ENCODE assay signal across 16 cellular contexts in the genomic region with DNA sequence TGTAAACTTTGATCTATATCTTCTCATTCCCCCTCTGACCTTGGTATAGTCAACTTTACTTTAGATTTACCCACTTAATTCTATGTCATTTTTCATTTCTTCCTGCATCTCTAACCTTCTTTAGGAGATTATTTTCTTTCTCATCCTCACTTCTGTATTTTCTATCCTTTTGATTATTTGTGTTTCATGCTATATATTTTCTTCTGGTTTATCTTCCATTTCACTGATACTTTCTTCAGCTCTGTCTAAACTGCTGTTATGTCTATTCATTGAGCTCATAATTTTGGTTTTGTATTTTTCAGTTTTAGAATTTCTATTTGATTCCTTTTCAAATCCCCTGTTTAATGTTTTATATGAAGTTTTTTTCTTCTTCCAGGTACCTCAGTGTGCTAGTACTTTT.
A peak's percentile ranks its signal among the peaks of the same experiment; 100 is the strongest.
DNase-seq lines count a peak whose midpoint lies in the region; FAIRE-seq and TF ChIP-seq lines count a peak whose summit lies in the region.
"Had no signal": no experiment of that assay in that cellular context is flagged by ENCODE, and none has a peak within 500 bp of the region (broad histone marks: within the 10 kb centered on the region; RNA-seq: fewer than 3 reads in every experiment).

No MANE protein-coding gene starts in this region.

- no peak for TF ChIP-seq CTCF in HEK293 (tag by site-specific recombination; IDR thresholded peaks at IDR 0.05)
- TF ChIP-seq CTCF in chondrocyte (IDR thresholded peaks at IDR 0.05) = no peak

- H3K36me3 ChIP-seq in HEK293 (ENCODE audit: control insufficient read depth in 2 of 2, insufficient read depth in 1 of 2, low read length in 2 of 2) = no peaks in the 10 kb centered on the region

- H3K9me3 ChIP-seq in HEK293 (ENCODE audit: control insufficient read depth, insufficient read depth, low read depth, low read length) = no peaks in the 10 kb centered on the region

- peaks cover 26% of the 10 kb centered on the region for H3K9me3 Mint-ChIP-seq in chondrocyte (ENCODE audit: low read depth)

- H3K27ac ChIP-seq in HEK293 (ENCODE audit: extremely low read depth, low read depth, low read length) = no peak overlapping the region
- H3K27ac ChIP-seq: GM23248 had no signal

- POLR2A ChIA-PET in HEK293 (lab: Yijun Ruan, JAX) = no interaction called here

- H3K4me1 Mint-ChIP-seq in chondrocyte (ENCODE audit: low read depth) = peaks cover 19% of the 10 kb centered on the region
- H3K4me1 Mint-ChIP-seq: CD4-positive, alpha-beta memory T cell had no signal

- no peak overlapping the region for H3K4me3 ChIP-seq in HEK293 (ENCODE audit: low read depth, low read length)
- H3K4me3 ChIP-seq: GM12878, GM23248 had no signal

- peak overlapping the region; percentile 34 for H3K27ac Mint-ChIP-seq in chondrocyte (ENCODE audit: unreplicated experiment)
- H3K27ac Mint-ChIP-seq: H9 had no signal

- peaks cover 4% of the 10 kb centered on the region for H3K36me3 Mint-ChIP-seq in chondrocyte (ENCODE audit: low read depth)
- H3K36me3 Mint-ChIP-seq: CD4-positive, alpha-beta memory T cell had no signal

- CTCF ChIA-PET in HEK293 (lab: Yijun Ruan, JAX) = interaction anchor here (1.1 to 2.0 kb wide), 2 partner anchors 12 to 13 kb away, joined by 4 to 7 read pairs; no protein-coding TSS in a partner anchor

- no peaks in the 10 kb centered on the region for H3K4me1 ChIP-seq in HEK293 (ENCODE audit: control insufficient read depth, insufficient read depth, low read length)
- H3K4me1 ChIP-seq: Caco-2 had no signal

- no peak for DNase-seq in chondrocyte (ENCODE audit: low spot score)
- no peak for DNase-seq in medulla oblongata (ENCODE audit: extremely low spot score)
- DNase-seq in NCI-H2029 (lab: John Stamatoyannopoulos, UW) = no peak
- DNase-seq: C1 segment of cervical spinal cord; Caco-2; CD4-positive, alpha-beta memory T cell; DMS153; DND-41; GDM1; GM23248; H9 had no signal

- no peaks in the 10 kb centered on the region for H3K27me3 Mint-ChIP-seq in chondrocyte (ENCODE audit: low read depth)

- FAIRE-seq in G401.6 (lab: Jason Lieb, UNC) (peak; percentile 41), islet of Langerhans (lab: Jason Lieb, UNC) (peak; percentile 5)
- FAIRE-seq: GM12878, GM19239 had no signal

- H3K4me3 Mint-ChIP-seq in chondrocyte (ENCODE audit: unreplicated experiment) = no peak overlapping the region
- H3K4me3 Mint-ChIP-seq: CD4-positive, alpha-beta memory T cell; H9 had no signal

TF ChIP-seq in HEK293, 187 proteins besides CTCF, POLR2A, EP300 and RAD21:
- TF ChIP-seq MYNN (tag by site-specific recombination; IDR thresholded peaks at IDR 0.05; ENCODE audit: borderline replicate concordance) = no peak
- TF ChIP-seq ZNF626 (tag by site-specific recombination; IDR thresholded peaks at IDR 0.05) = no peak
- TF ChIP-seq ZBTB8A (tag by site-specific recombination; IDR thresholded peaks at IDR 0.05) = no peak
- 0 out of 2 replicates have a peak, but pooled peaks have one; percentile 30 for TF ChIP-seq ZNF580 (tag by site-specific recombination; IDR thresholded peaks at IDR 0.05)
- TF ChIP-seq SETDB1 (IDR thresholded peaks at IDR 0.05; ENCODE audit: insufficient read length, low read length) = peak; percentile 78
- TF ChIP-seq ZNF148 (tag by site-specific recombination; IDR thresholded peaks at IDR 0.05; ENCODE audit: borderline replicate concordance) = no peak
- TF ChIP-seq ZNF184 (tag by site-specific recombination; IDR thresholded peaks at IDR 0.05) = no peak
- TF ChIP-seq OSR2 (tag by site-specific recombination; IDR thresholded peaks at IDR 0.05) = no peak
- TF ChIP-seq ZNF311 (tag by site-specific recombination; IDR thresholded peaks at IDR 0.05; ENCODE audit: borderline replicate concordance) = no peak
- TF ChIP-seq ZNF280C (tag by site-specific recombination; IDR thresholded peaks at IDR 0.05) = peak; percentile 65; the same call in 1 of the 2 replicates
- TF ChIP-seq PRDM1 (tag by site-specific recombination; IDR thresholded peaks at IDR 0.05) = no peak
- TF ChIP-seq, protein P1, sequence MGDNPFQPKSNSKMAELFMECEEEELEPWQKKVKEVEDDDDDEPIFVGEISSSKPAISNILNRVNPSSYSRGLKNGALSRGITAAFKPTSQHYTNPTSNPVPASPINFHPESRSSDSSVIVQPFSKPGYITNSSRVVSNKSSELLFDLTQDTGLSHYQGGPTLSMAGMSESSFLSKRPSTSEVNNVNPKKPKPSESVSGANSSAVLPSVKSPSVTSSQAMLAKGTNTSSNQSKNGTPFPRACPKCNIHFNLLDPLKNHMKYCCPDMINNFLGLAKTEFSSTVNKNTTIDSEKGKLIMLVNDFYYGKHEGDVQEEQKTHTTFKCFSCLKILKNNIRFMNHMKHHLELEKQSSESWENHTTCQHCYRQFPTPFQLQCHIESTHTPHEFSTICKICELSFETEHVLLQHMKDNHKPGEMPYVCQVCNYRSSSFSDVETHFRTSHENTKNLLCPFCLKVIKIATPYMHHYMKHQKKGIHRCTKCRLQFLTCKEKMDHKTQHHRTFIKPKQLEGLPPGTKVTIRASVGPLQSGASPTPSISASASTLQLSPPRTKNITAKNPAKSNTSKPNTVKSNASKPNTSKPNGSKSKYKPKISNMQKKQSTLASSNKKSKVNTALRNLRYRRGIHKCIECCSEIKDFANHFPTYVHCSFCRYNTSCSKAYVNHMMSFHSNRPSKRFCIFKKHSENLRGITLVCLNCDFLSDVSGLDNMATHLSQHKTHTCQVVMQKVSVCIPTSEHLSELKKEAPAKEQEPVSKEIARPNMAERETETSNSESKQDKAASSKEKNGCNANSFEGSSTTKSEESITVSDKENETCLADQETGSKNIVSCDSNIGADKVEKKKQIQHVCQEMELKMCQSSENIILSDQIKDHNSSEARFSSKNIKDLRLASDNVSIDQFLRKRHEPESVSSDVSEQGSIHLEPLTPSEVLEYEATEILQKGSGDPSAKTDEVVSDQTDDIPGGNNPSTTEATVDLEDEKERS (tag by site-specific recombination; IDR thresholded peaks at IDR 0.05) = 0 out of 2 replicates have a peak, but pooled peaks have one; percentile 77
- no peak for TF ChIP-seq GLI2 (tag by site-specific recombination; IDR thresholded peaks at IDR 0.05; ENCODE audit: borderline replicate concordance, low read depth)
- no peak for TF ChIP-seq ZNF548 (tag by site-specific recombination; IDR thresholded peaks at IDR 0.05)
TF ChIP-seq in HEK293: peak in this region for 4.
